ENCODE assay signal across 8 cellular contexts in the genomic region with DNA sequence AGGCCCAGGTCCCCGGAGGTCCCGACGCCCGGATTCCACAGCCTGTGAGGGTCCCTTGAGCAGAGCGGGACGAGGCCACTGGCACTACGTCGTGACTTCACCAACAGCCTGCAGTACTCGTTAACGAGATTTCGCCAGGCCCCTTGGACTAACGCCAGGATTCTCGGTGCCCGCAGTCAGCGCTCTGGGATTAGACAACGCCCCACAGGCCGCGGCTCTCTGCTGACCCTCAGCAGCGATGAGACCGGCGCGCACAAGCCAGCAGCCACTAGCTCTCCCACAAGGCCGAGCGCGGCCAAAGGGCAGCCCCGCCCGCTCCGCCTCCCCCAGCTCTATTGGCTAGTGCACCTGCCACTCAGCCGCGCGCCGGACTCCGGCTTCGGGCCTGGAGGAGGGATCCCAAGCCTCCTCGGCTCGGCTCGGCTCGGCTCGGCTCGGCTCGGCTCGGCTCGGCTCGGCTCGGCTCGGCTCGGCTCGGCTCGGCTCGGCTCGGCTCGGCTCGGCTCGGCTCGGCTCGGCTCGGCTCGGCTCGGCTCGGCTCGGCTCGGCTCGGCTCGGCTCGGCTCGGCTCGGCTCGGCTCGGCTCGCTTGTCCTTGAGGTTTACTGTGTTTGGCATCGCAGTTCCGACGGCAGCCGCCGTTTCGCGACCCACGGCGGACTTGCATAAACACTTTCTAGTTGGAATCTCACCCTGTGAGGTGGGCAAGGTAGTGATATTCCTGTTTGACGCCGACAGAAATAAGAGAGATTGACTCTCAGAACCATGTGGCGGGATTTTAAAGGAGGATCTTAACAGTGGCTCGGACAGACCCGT.
DNase-seq lines count a peak whose midpoint lies in the region; ATAC-seq and TF ChIP-seq lines count a peak whose summit lies in the region.

No MANE protein-coding gene starts in this region.

- H3K36me3 Mint-ChIP-seq in activated CD4-positive, alpha-beta T cell treated with anti-CD3 and anti-CD28 coated beads, Interleukin-2, amount 10 ng/mL, durations not matched to agents 7 days and 5 days (ENCODE audit: low read depth): peaks cover 2% of the 10 kb centered on the region

- peak overlapping the region; percentile 70 for H3K4me3 ChIP-seq in BE2C (ENCODE audit: low read depth, low read length)

- peak; percentile 100 for ATAC-seq in HG03439 (IDR thresholded peaks at IDR 0.05; ENCODE audit: unreplicated experiment)
- ATAC-seq in left lobe of liver: peak; percentile 96

- H3K4me1 Mint-ChIP-seq in activated CD4-positive, alpha-beta T cell treated with anti-CD3 and anti-CD28 coated beads, Interleukin-2, amount 10 ng/mL, durations not matched to agents 7 days and 5 days: peaks cover 16% of the 10 kb centered on the region

- H3K9me3 ChIP-seq in BE2C: no peaks in the 10 kb centered on the region

- H3K4me3 Mint-ChIP-seq in activated CD4-positive, alpha-beta T cell treated with anti-CD3 and anti-CD28 coated beads, Interleukin-2, amount 10 ng/mL, durations not matched to agents 7 days and 5 days: peak overlapping the region; percentile 81

- 0 out of 2 replicates have a peak, but pooled peaks have one; percentile 1 for TF ChIP-seq CTCF in BE2C (IDR thresholded peaks at IDR 0.05; ENCODE audit: low read depth, low read length)

- CTCF ChIA-PET in activated CD4-positive, alpha-beta T cell treated with anti-CD3 and anti-CD28 coated beads, Interleukin-2, amount 10 ng/mL, durations not matched to agents 7 days and 5 days (lab: Charles Lee): interaction anchor here (0.6 kb wide), 1 partner anchor 1098 kb away, joined by 3 read pairs; no protein-coding TSS in a partner anchor

- H3K27me3 ChIP-seq in BE2C: no peaks in the 10 kb centered on the region

- H3K36me3 ChIP-seq in BE2C: no peaks in the 10 kb centered on the region

- peak overlapping the region; percentile 89 for H3K27ac Mint-ChIP-seq in activated CD4-positive, alpha-beta T cell treated with anti-CD3 and anti-CD28 coated beads, Interleukin-2, amount 10 ng/mL, durations not matched to agents 7 days and 5 days

- H3K4me1 ChIP-seq in BE2C: no peaks in the 10 kb centered on the region; the same call in 1 of the 2 replicates

- DNase-seq in BE2C (peak; percentile 97), GM19238 (ENCODE audit: insufficient read length, low spot score) (peak; percentile 98), NCI-H524 (lab: John Stamatoyannopoulos, UW) (peak; percentile 80 to 92), cortex of kidney (lab: John Stamatoyannopoulos, UW) (peak; percentile 73), left lobe of liver (ENCODE audit: low spot score) (peak; percentile 99)
- peak; percentile 90 for DNase-seq in activated CD4-positive, alpha-beta T cell treated with anti-CD3 and anti-CD28 coated beads, Interleukin-2, amount 10 ng/mL, durations not matched to agents 7 days and 5 days
- DNase-seq in stimulated activated CD4-positive, alpha-beta T cell treated with anti-CD3 and anti-CD28 coated beads, Interleukin-2, amount 100 ng/mL, for 4 hours (ENCODE audit: low read depth): peak; percentile 88

- H3K27me3 Mint-ChIP-seq in activated CD4-positive, alpha-beta T cell treated with anti-CD3 and anti-CD28 coated beads, Interleukin-2, amount 10 ng/mL, durations not matched to agents 7 days and 5 days: peaks cover 14% of the 10 kb centered on the region

- POLR2A ChIA-PET in activated CD4-positive, alpha-beta T cell treated with anti-CD3 and anti-CD28 coated beads, Interleukin-2, amount 10 ng/mL, durations not matched to agents 7 days and 5 days (lab: Charles Lee): no interaction called here

- no peaks in the 10 kb centered on the region for H3K9me3 Mint-ChIP-seq in activated CD4-positive, alpha-beta T cell treated with anti-CD3 and anti-CD28 coated beads, Interleukin-2, amount 10 ng/mL, durations not matched to agents 7 days and 5 days

Comparison
In these comparisons a context has a peak if more than half of its experiments do, and no peak if none do; other contexts are left out.
1. Peak in every context shown above with its lines: DNase-seq, ATAC-seq and H3K4me3 ChIP-seq.